14 cellular contexts compared by ENCODE assay signal in the genomic region with DNA sequence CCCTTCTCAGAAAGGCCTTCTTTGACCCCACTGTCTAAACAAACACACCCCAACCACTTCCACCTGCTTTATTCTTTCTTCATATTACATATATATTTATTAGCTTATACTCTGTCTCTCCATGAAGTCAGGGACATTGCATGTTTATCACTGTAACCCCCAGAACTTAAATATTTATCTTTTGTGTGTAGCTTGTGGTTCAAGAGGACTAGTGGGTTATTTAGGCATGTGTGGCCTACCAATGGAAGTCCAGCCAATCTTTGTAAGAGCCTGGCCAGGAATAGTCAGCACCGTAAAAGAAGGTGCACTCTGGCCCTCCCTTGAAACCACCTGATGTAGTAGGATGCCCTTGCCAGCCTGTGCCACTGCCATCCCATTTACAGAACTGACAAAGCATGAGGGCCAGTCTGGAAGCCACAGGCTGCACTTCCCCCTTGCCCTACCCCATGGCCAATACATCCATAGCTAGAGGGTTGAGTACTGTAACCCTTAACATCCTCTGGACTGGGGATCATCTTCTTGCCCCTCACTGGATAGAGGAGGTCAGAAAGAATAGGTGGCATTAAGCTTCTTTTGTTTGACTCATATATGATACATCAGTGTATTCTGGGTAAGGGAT. TPM values are rescaled to one million over a fixed set of nuclear protein-coding genes. Genes with fewer than 3 reads are reported as not detected.
DNase-seq lines count a peak whose midpoint lies in the region; ATAC-seq lines count a peak whose summit lies in the region.
"Had no signal": no experiment of that assay in that cellular context is flagged by ENCODE, and none has a peak within 500 bp of the region (broad histone marks: within the 10 kb centered on the region; RNA-seq: fewer than 3 reads in every experiment).

No MANE protein-coding gene starts in this region.

- H3K14ac ChIP-seq in mesenchymal stem cell (ENCODE audit: low read length in 2 of 2): no peak overlapping the region

- ATAC-seq in T-helper 17 cell (no peak), GM19452 (IDR thresholded peaks at IDR 0.05; ENCODE audit: unreplicated experiment) (no peak)

- H4K91ac ChIP-seq in mesenchymal stem cell (ENCODE audit: low read length): peak overlapping the region; percentile 28

- H2BK15ac ChIP-seq in mesenchymal stem cell (ENCODE audit: low read depth, poor library complexity, severe bottlenecking): no peak overlapping the region

- no peak overlapping the region for H2AK5ac ChIP-seq in mesenchymal stem cell (ENCODE audit: low read length, severe bottlenecking)

- H3K36me3 Mint-ChIP-seq in CD4-positive, alpha-beta memory T cell: peaks cover 4 to 8% of the 10 kb centered on the region in 2 donors
- H3K36me3 Mint-ChIP-seq in T-helper 17 cell (ENCODE audit: low read depth): peaks cover 2% of the 10 kb centered on the region

- H3K36me3 ChIP-seq in BLaER1 (no peaks in the 10 kb centered on the region; the same call in 1 of the 2 replicates), mesenchymal stem cell (ENCODE audit: control insufficient read depth in 1 of 2, insufficient read depth in 2 of 2, low read depth in 1 of 2, low read length in 2 of 2) (no peaks in the 10 kb centered on the region)
- H3K36me3 ChIP-seq in CD4-positive, alpha-beta memory T cell (ENCODE audit: insufficient read depth, low read length): no peaks in the 10 kb centered on the region

- 60% methylated on average over 1 of the region's 1 CpG for WGBS in mesenchymal stem cell

- H3K9me3 ChIP-seq in BLaER1 (no peaks in the 10 kb centered on the region), T-helper 17 cell (ENCODE audit: control insufficient read depth, low read length, poor library complexity, severe bottlenecking) (no peaks in the 10 kb centered on the region), mesenchymal stem cell (ENCODE audit: control insufficient read depth, low read length) (no peaks in the 10 kb centered on the region)
- H3K9me3 ChIP-seq in CD4-positive, alpha-beta memory T cell (ENCODE audit: control insufficient read depth in 1 of 2, low read length in 2 of 2): no peaks in the 10 kb centered on the region

- CTCF ChIA-PET in CD4-positive, alpha-beta memory T cell (lab: Charles Lee; ENCODE audit: partially characterized antibody): interaction anchor here (0.8 to 1.0 kb wide), 2 partner anchors 14 to 156 kb away, joined by 4 read pairs; no protein-coding TSS in a partner anchor

- H3K27me3 ChIP-seq in BLaER1: no peaks in the 10 kb centered on the region
- no peaks in the 10 kb centered on the region for H3K27me3 ChIP-seq in CD4-positive, alpha-beta memory T cell (ENCODE audit: insufficient read depth, low read length)
- H3K27me3 ChIP-seq in mesenchymal stem cell (ENCODE audit: control insufficient read depth in 1 of 2, insufficient read depth in 1 of 2, low read length in 2 of 2): no peaks in the 10 kb centered on the region

- H2BK120ac ChIP-seq in mesenchymal stem cell (ENCODE audit: low read depth, low read length): no peak overlapping the region

- peaks cover 7% of the 10 kb centered on the region for H3K79me1 ChIP-seq in mesenchymal stem cell (replicated peaks; ENCODE audit: low read length, poor library complexity, severe bottlenecking)

- POLR2A ChIA-PET in CD4-positive, alpha-beta memory T cell (lab: Charles Lee; ENCODE audit: partially characterized antibody): interaction anchor here (0.9 to 2.1 kb wide), 4 partner anchors 9 to 19 kb away, joined by 3 to 8 read pairs (median 4); no protein-coding TSS in a partner anchor

- H3K23ac ChIP-seq in mesenchymal stem cell (ENCODE audit: low read length in 2 of 2): no peak overlapping the region

- DNase-seq in CD4-positive, alpha-beta memory T cell: no peak
- no peak for DNase-seq in T-helper 17 cell
- peak; percentile 47 for DNase-seq in mesenchymal stem cell
- no peak for DNase-seq in dermis blood vessel endothelial cell
- DNase-seq in iPS-NIHi11 (ENCODE audit: low spot score): no peak
- no peak for DNase-seq in HK-2 (ENCODE audit: unreplicated experiment)
- DNase-seq: activated CD4-positive, alpha-beta T cell treated with anti-CD3 and anti-CD28 coated beads for 1 hour; naive B cell; NCI-H1694; NCI-H446 treated with DMSO at 0.1 percent for 48 hours; stimulated activated CD4-positive, alpha-beta T cell treated with anti-CD3 and anti-CD28 coated beads, Interleukin-4, amount 100 ng/mL, for 1 hour had no signal

- H4K20me1 ChIP-seq in BLaER1: no peaks in the 10 kb centered on the region

- H3K4me3 ChIP-seq in BLaER1 (no peak overlapping the region), mesenchymal stem cell (ENCODE audit: insufficient read depth in 1 of 2, low read depth in 1 of 2, low read length in 2 of 2) (no peak overlapping the region)
- no peak overlapping the region for H3K4me3 ChIP-seq in CD4-positive, alpha-beta memory T cell (ENCODE audit: low read length in 2 of 2)

- no peak overlapping the region for H3K4me3 Mint-ChIP-seq in CD4-positive, alpha-beta memory T cell
- no peak overlapping the region for H3K4me3 Mint-ChIP-seq in T-helper 17 cell

- H4K8ac ChIP-seq in mesenchymal stem cell (ENCODE audit: low read length): no peak overlapping the region

- intact Hi-C loops in CD4-positive, alpha-beta memory T cell (cut with micrococcal nuclease): loop anchor here (1.0 to 10.0 kb wide), 4 partner anchors 9 to 745 kb away; a partner anchor contains a TSS

- H3K9me3 Mint-ChIP-seq in CD4-positive, alpha-beta memory T cell: no peaks in the 10 kb centered on the region
- H3K9me3 Mint-ChIP-seq: naive B cell had no signal

- peaks cover 46 to 79% (median 65%) of the 10 kb centered on the region in 4 donors for H3K4me1 Mint-ChIP-seq in CD4-positive, alpha-beta memory T cell
- H3K4me1 Mint-ChIP-seq in T-helper 17 cell: peaks cover 41% of the 10 kb centered on the region

- no peaks in the 10 kb centered on the region for H3K27me3 Mint-ChIP-seq in CD4-positive, alpha-beta memory T cell
- H3K27me3 Mint-ChIP-seq in T-helper 17 cell: no peaks in the 10 kb centered on the region
- H3K27me3 Mint-ChIP-seq: naive B cell had no signal

- no peak overlapping the region for H2BK5ac ChIP-seq in mesenchymal stem cell (ENCODE audit: low read depth, low read length, poor library complexity, severe bottlenecking)

- H3K9ac ChIP-seq in BLaER1 (no peak overlapping the region), mesenchymal stem cell (ENCODE audit: low read length) (no peak overlapping the region)
- H3K9ac ChIP-seq: KMS-11 had no signal

- peaks cover 43% of the 10 kb centered on the region for H3K4me1 ChIP-seq in BLaER1
- peaks cover 43% of the 10 kb centered on the region for H3K4me1 ChIP-seq in CD4-positive, alpha-beta memory T cell (ENCODE audit: insufficient read depth, low read length)
- H3K4me1 ChIP-seq in mesenchymal stem cell (ENCODE audit: control insufficient read depth, insufficient read depth, low read depth, low read length): peaks cover 4% of the 10 kb centered on the region

- H3K27ac Mint-ChIP-seq in CD4-positive, alpha-beta memory T cell: peak overlapping the region in 5 of 7 donors; percentile 18 to 82 (median 42)
- peak overlapping the region; percentile 84 for H3K27ac Mint-ChIP-seq in T-helper 17 cell

- peak overlapping the region; percentile 10; the same call in 1 of the 2 replicates for H3K27ac ChIP-seq in BLaER1
- H3K27ac ChIP-seq in CD4-positive, alpha-beta memory T cell (ENCODE audit: low read depth, low read length): no peak overlapping the region
- H3K27ac ChIP-seq in mesenchymal stem cell (ENCODE audit: low read length, poor library complexity, severe bottlenecking): no peak overlapping the region
- H3K27ac ChIP-seq: KMS-11 had no signal

- no peak overlapping the region for H2AFZ ChIP-seq in mesenchymal stem cell (ENCODE audit: low read depth, low read length)

- H3K4ac ChIP-seq in mesenchymal stem cell (ENCODE audit: low read depth in 1 of 2, low read length in 2 of 2): no peak overlapping the region

- H2BK12ac ChIP-seq in mesenchymal stem cell (ENCODE audit: low read length in 2 of 2): peak overlapping the region in 1 of 2 experiments; percentile 4

- H3K4me2 ChIP-seq in BLaER1 (peak overlapping the region; percentile 42), mesenchymal stem cell (ENCODE audit: low read length, poor library complexity, severe bottlenecking) (no peak overlapping the region)
- H3K4me2 ChIP-seq: KMS-11 had no signal

- H3K18ac ChIP-seq in mesenchymal stem cell (ENCODE audit: low read depth in 1 of 2, low read length in 2 of 2): peak overlapping the region in 1 of 2 experiments; percentile 55

RNA-seq across cellular contexts. Expression of a gene that starts 4.9 kb away (rescaled TPM):
- 10 to 100 TPM; 20.7 to 21.2 TPM for total RNA-seq in CD4-positive, alpha-beta memory T cell
- polyA plus RNA-seq in CD4-positive, alpha-beta memory T cell: 10 to 100 TPM; 10.9 to 11.9 TPM
- total RNA-seq in T-helper 17 cell (10 to 100 TPM; 12.7 to 15.1 TPM), dermis blood vessel endothelial cell (4.1 and 4.3 TPM in 2 replicates)
- 1.2 TPM for polyA plus RNA-seq in mesenchymal stem cell (2013, experiment 1 of 2)
- polyA plus RNA-seq in mesenchymal stem cell (2013, experiment 2 of 2): 1.1 TPM
